In the genomic region with DNA sequence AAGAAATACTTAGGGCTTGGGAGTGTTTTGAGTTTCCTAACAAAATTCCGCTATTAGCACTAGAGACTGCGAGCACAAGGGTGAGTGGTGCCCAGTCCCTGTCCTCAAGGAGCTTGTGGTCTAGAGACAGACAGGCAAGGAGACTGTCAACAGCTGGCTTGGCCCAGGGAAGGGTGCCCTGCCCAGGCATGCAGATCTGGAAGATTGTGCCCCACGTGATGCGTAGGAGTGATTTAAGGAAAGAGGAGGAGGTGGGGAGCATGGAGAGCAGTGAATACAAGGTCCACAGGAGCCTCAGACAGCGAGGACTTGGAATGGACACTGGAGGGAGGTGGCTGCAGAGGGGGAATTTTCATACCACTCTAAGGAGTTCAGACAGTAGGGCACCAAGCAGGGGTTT, we compare ENCODE assay signal across 26 cellular contexts. TPM values are rescaled to one million over a fixed set of nuclear protein-coding genes. Genes with fewer than 3 reads are reported as not detected.
DNase-seq lines count a peak whose midpoint lies in the region; ATAC-seq and TF ChIP-seq lines count a peak whose summit lies in the region.
"Had no signal": no experiment of that assay in that cellular context is flagged by ENCODE, and none has a peak within 500 bp of the region (broad histone marks: within the 10 kb centered on the region; RNA-seq: fewer than 3 reads in every experiment).

No MANE protein-coding gene starts in this region.

- peak overlapping the region; percentile 16 to 84 for H3K27ac Mint-ChIP-seq in activated naive CD4-positive, alpha-beta T cell treated with anti-CD3 and anti-CD28 coated beads, Interleukin-2, amount 50 U/mL, for 72 hours
- no peak overlapping the region for H3K27ac Mint-ChIP-seq in activated naive CD4-positive, alpha-beta T cell treated with anti-CD3 and anti-CD28 coated beads for 36 hours
- H3K27ac Mint-ChIP-seq in activated B cell treated with CpG ODN at 0.5 μM for 24 hours (peak overlapping the region; percentile 91), memory B cell (peak overlapping the region; percentile 92)
- H3K27ac Mint-ChIP-seq: activated CD4-positive, alpha-beta memory T cell treated with anti-CD3 and anti-CD28 coated beads, Interleukin-2, amount 10 ng/mL, durations not matched to agents 7 days and 5 days; activated naive CD4-positive, alpha-beta T cell treated with anti-CD3 and anti-CD28 coated beads, Interleukin-2, amount 10 ng/mL, durations not matched to agents 7 days and 5 days had no signal

- no peak for DNase-seq in activated naive CD4-positive, alpha-beta T cell treated with anti-CD3 and anti-CD28 coated beads, Interleukin-2, amount 50 U/mL, for 72 hours (ENCODE audit: low spot score in 2 of 2)
- no peak for DNase-seq in activated naive CD4-positive, alpha-beta T cell treated with anti-CD3 and anti-CD28 coated beads for 36 hours
- DNase-seq in activated B cell treated with CpG ODN at 0.5 μM for 24 hours = no peak
- no peak for DNase-seq in memory B cell (ENCODE audit: low spot score in 2 of 2)
- DNase-seq in NCI-H526 treated with DMSO at 0.1 percent for 48 hours (lab: John Stamatoyannopoulos, UW) = no peak
- DNase-seq in T-helper 2 cell = no peak
- no peak for DNase-seq in NCI-H524 treated with DMSO at 0.1 percent for 48 hours (lab: John Stamatoyannopoulos, UW)
- no peak for DNase-seq in Kasumi-1 (lab: John Stamatoyannopoulos, UW)
- DNase-seq: activated CD4-positive, alpha-beta memory T cell treated with anti-CD3 and anti-CD28 coated beads, Interleukin-2, amount 10 ng/mL, durations not matched to agents 7 days and 5 days; activated naive CD4-positive, alpha-beta T cell treated with anti-CD3 and anti-CD28 coated beads, Interleukin-2, amount 10 ng/mL, durations not matched to agents 7 days and 5 days; body of pancreas; CD8-positive, alpha-beta memory T cell; cerebellar nuclear complex; EL; hippocampal formation; mesenchymal stem cell; NCI-H1417; NCI-H2029; NCI-H526; PC-9; Right ventricle myocardium superior; stimulated activated CD4-positive, alpha-beta T cell treated with anti-CD3 and anti-CD28 coated beads, Interleukin-4, amount 100 ng/mL, for 1 hour; substantia nigra; trophoblast cell had no signal

- H3K4me3 Mint-ChIP-seq in activated naive CD4-positive, alpha-beta T cell treated with anti-CD3 and anti-CD28 coated beads for 36 hours = no peak overlapping the region
- H3K4me3 Mint-ChIP-seq in activated B cell treated with CpG ODN at 0.5 μM for 24 hours = peak overlapping the region; percentile 8
- peak overlapping the region; percentile 67 for H3K4me3 Mint-ChIP-seq in memory B cell
- H3K4me3 Mint-ChIP-seq: activated CD4-positive, alpha-beta memory T cell treated with anti-CD3 and anti-CD28 coated beads, Interleukin-2, amount 10 ng/mL, durations not matched to agents 7 days and 5 days; activated naive CD4-positive, alpha-beta T cell treated with anti-CD3 and anti-CD28 coated beads, Interleukin-2, amount 10 ng/mL, durations not matched to agents 7 days and 5 days; CD8-positive, alpha-beta memory T cell had no signal

- CTCF ChIA-PET in activated naive CD4-positive, alpha-beta T cell treated with anti-CD3 and anti-CD28 coated beads for 36 hours (lab: Charles Lee) = interaction anchor here (0.6 kb wide), 1 partner anchor 110 kb away, joined by 3 read pairs; no protein-coding TSS in a partner anchor
- CTCF ChIA-PET in activated B cell treated with CpG ODN at 0.5 μM for 24 hours (lab: Charles Lee) = no interaction called here

- H3K36me3 Mint-ChIP-seq in activated naive CD4-positive, alpha-beta T cell treated with anti-CD3 and anti-CD28 coated beads, Interleukin-2, amount 50 U/mL, for 72 hours = no peaks in the 10 kb centered on the region
- H3K36me3 Mint-ChIP-seq in activated naive CD4-positive, alpha-beta T cell treated with anti-CD3 and anti-CD28 coated beads for 36 hours (ENCODE audit: low read depth) = peaks cover 8% of the 10 kb centered on the region
- H3K36me3 Mint-ChIP-seq in activated B cell treated with CpG ODN at 0.5 μM for 24 hours (ENCODE audit: low read depth) (peaks cover 53% of the 10 kb centered on the region), memory B cell (peaks cover 22% of the 10 kb centered on the region)
- H3K36me3 Mint-ChIP-seq: activated naive CD4-positive, alpha-beta T cell treated with anti-CD3 and anti-CD28 coated beads, Interleukin-2, amount 10 ng/mL, durations not matched to agents 7 days and 5 days had no signal

- intact Hi-C loops in activated naive CD4-positive, alpha-beta T cell treated with anti-CD3 and anti-CD28 coated beads for 36 hours (cut with micrococcal nuclease) = no loop called here
- intact Hi-C loops in activated B cell treated with CpG ODN at 0.5 μM for 24 hours (cut with micrococcal nuclease) = loop anchor here (10.0 kb wide), 1 partner anchor 112 kb away; no protein-coding TSS in a partner anchor

- POLR2A ChIA-PET in activated B cell treated with CpG ODN at 0.5 μM for 24 hours (lab: Charles Lee) = interaction anchor here (2.6 kb wide), 1 partner anchor 24 kb away, joined by 14 read pairs; a partner anchor contains a TSS

- no peaks in the 10 kb centered on the region for H3K4me1 Mint-ChIP-seq in activated naive CD4-positive, alpha-beta T cell treated with anti-CD3 and anti-CD28 coated beads for 36 hours (ENCODE audit: low read depth)
- H3K4me1 Mint-ChIP-seq in activated B cell treated with CpG ODN at 0.5 μM for 24 hours = peaks cover 45% of the 10 kb centered on the region
- H3K4me1 Mint-ChIP-seq in memory B cell = peaks cover 28% of the 10 kb centered on the region

- H3K9me3 Mint-ChIP-seq in activated naive CD4-positive, alpha-beta T cell treated with anti-CD3 and anti-CD28 coated beads, Interleukin-2, amount 50 U/mL, for 72 hours = no peaks in the 10 kb centered on the region
- no peaks in the 10 kb centered on the region for H3K9me3 Mint-ChIP-seq in activated naive CD4-positive, alpha-beta T cell treated with anti-CD3 and anti-CD28 coated beads for 36 hours
- H3K9me3 Mint-ChIP-seq in activated B cell treated with CpG ODN at 0.5 μM for 24 hours (no peaks in the 10 kb centered on the region), memory B cell (no peaks in the 10 kb centered on the region)
- H3K9me3 Mint-ChIP-seq: activated CD4-positive, alpha-beta memory T cell treated with anti-CD3 and anti-CD28 coated beads, Interleukin-2, amount 10 ng/mL, durations not matched to agents 7 days and 5 days; activated naive CD4-positive, alpha-beta T cell treated with anti-CD3 and anti-CD28 coated beads, Interleukin-2, amount 10 ng/mL, durations not matched to agents 7 days and 5 days; CD8-positive, alpha-beta memory T cell had no signal

- no peaks in the 10 kb centered on the region for H3K27me3 Mint-ChIP-seq in activated naive CD4-positive, alpha-beta T cell treated with anti-CD3 and anti-CD28 coated beads for 36 hours (ENCODE audit: low read depth)
- H3K27me3 Mint-ChIP-seq in activated B cell treated with CpG ODN at 0.5 μM for 24 hours (no peaks in the 10 kb centered on the region), memory B cell (no peaks in the 10 kb centered on the region)
- H3K27me3 Mint-ChIP-seq: activated CD4-positive, alpha-beta memory T cell treated with anti-CD3 and anti-CD28 coated beads, Interleukin-2, amount 10 ng/mL, durations not matched to agents 7 days and 5 days; activated naive CD4-positive, alpha-beta T cell treated with anti-CD3 and anti-CD28 coated beads, Interleukin-2, amount 10 ng/mL, durations not matched to agents 7 days and 5 days; CD8-positive, alpha-beta memory T cell had no signal

- ATAC-seq in activated naive CD4-positive, alpha-beta T cell treated with anti-CD3 and anti-CD28 coated beads, Interleukin-2, amount 50 U/mL, for 72 hours = no peak
- no peak for ATAC-seq in activated B cell treated with CpG ODN at 0.5 μM for 24 hours (ENCODE audit: low read depth)
- no peak for ATAC-seq in memory B cell (ENCODE audit: low read depth)
- ATAC-seq: A549, body of pancreas, sciatic nerve had no signal

- TF ChIP-seq CTCF in activated B cell treated with CpG ODN at 0.5 μM for 24 hours (IDR thresholded peaks at IDR 0.05) = no peak

RNA-seq across cellular contexts. Expression of a gene that starts 25.0 kb away (rescaled TPM):
- total RNA-seq in activated naive CD4-positive, alpha-beta T cell treated with anti-CD3 and anti-CD28 coated beads, Interleukin-2, amount 50 U/mL, for 72 hours = 10 to 100 TPM; 17.6 to 33.2 TPM
- 10 to 100 TPM; 11.7 to 15.3 TPM for total RNA-seq in activated naive CD4-positive, alpha-beta T cell treated with anti-CD3 and anti-CD28 coated beads for 36 hours
- total RNA-seq in activated B cell treated with CpG ODN at 0.5 μM for 24 hours = 32.0 and 35.2 TPM in 2 replicates

RNA-seq across cellular contexts. Expression of a gene that starts 42.1 kb away (rescaled TPM):
- total RNA-seq in activated naive CD4-positive, alpha-beta T cell treated with anti-CD3 and anti-CD28 coated beads, Interleukin-2, amount 50 U/mL, for 72 hours = 10 to 100 TPM; 22.6 to 26.1 TPM
- 10 to 100 TPM; 16.9 to 18.2 TPM for total RNA-seq in activated naive CD4-positive, alpha-beta T cell treated with anti-CD3 and anti-CD28 coated beads for 36 hours
- total RNA-seq in activated B cell treated with CpG ODN at 0.5 μM for 24 hours = 21.6 and 21.9 TPM in 2 replicates
